In the genomic region with DNA sequence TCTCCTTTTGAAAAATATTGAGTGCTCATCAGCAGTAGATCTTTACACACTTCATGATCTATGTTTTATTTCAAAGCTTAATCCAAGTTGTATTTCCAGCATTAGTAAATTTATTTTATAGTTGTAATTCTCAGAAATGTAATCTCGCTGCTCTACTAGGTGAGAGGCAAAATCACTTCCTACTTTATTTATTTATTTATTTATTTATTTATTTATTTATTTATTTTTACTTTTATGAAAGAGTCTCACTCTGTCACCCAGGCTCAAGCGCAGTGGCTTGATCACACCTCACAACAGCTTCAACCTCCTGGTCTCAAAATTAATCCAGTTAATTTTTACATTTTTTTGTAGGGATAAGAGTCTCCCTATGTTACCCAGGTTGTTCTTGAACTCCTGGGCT, we compare ENCODE assay signal across 21 cellular contexts.
DNase-seq lines count a peak whose midpoint lies in the region; ATAC-seq, FAIRE-seq and TF ChIP-seq lines count a peak whose summit lies in the region.
"Had no signal": no experiment of that assay in that cellular context is flagged by ENCODE, and none has a peak within 500 bp of the region (broad histone marks: within the 10 kb centered on the region; RNA-seq: fewer than 3 reads in every experiment).

No MANE protein-coding gene starts in this region.

- H2BK120ac ChIP-seq in H1 (replicated peaks; ENCODE audit: low read depth, low read length), result no peak overlapping the region
- no peak overlapping the region for H2BK120ac ChIP-seq in neuronal stem cell (ENCODE audit: low read depth, low read length)

- H3K18ac ChIP-seq in H1 (ENCODE audit: extremely low read depth, low read length), result no peak overlapping the region
- H3K18ac ChIP-seq in neuronal stem cell (ENCODE audit: low read length), result no peak overlapping the region

- no peak overlapping the region for H3K4me3 ChIP-seq in HEK293 (ENCODE audit: low read depth, low read length)
- H3K4me3 ChIP-seq in H1 (ENCODE audit: extremely low read depth in 1 of 4, insufficient read depth in 2 of 4, low read depth in 3 of 4, low read length in 4 of 4), result no peak overlapping the region
- no peak overlapping the region for H3K4me3 ChIP-seq in neuronal stem cell (ENCODE audit: low read length in 2 of 2)
- H3K4me3 ChIP-seq: BLaER1 treated with 17β-estradiol and CSF1 and Interleukin-3, amounts not matched to agents 10 nM and 100 nM had no signal

- H4K5ac ChIP-seq in H1 (ENCODE audit: insufficient read length, low read depth, low read length), result no peak overlapping the region

- no peak for TF ChIP-seq EP300 in H1 (IDR thresholded peaks at IDR 0.05; ENCODE audit: borderline replicate concordance in 1 of 2, low read depth in 2 of 2, low read length in 2 of 2)

- H3K23ac ChIP-seq in H1 (ENCODE audit: insufficient read length) (no peak overlapping the region), neuronal stem cell (ENCODE audit: low read depth, low read length, poor library complexity) (no peak overlapping the region)

- no peaks in the 10 kb centered on the region for H4K20me1 ChIP-seq in H1 (replicated peaks in 1 of 2; ENCODE audit: control insufficient read depth in 1 of 2, insufficient read depth in 2 of 2, low read length in 2 of 2)
- H4K20me1 ChIP-seq: BLaER1 treated with 17β-estradiol and CSF1 and Interleukin-3, amounts not matched to agents 10 nM and 100 nM had no signal

- no peaks in the 10 kb centered on the region for H3K9me3 Mint-ChIP-seq in natural killer cell
- H3K9me3 Mint-ChIP-seq: CD4-positive, alpha-beta T cell; CD8-positive, alpha-beta T cell had no signal

- POLR2A ChIA-PET in HEK293 (lab: Yijun Ruan, JAX) (no interaction called here), H1 (lab: Charles Lee; ENCODE audit: partially characterized antibody) (no interaction called here), RWPE1 (lab: Yijun Ruan, JAX; ENCODE audit: low non-redundant PET) (no interaction called here)

- H2BK20ac ChIP-seq in H1 (ENCODE audit: low read length), result no peak overlapping the region

- no peak overlapping the region for H4K8ac ChIP-seq in H1 (ENCODE audit: extremely low read depth, insufficient read depth, low read length)
- H4K8ac ChIP-seq in neuronal stem cell (ENCODE audit: low read depth, low read length), result no peak overlapping the region

- H3K4ac ChIP-seq in H1 (replicated peaks; ENCODE audit: insufficient read length, low read depth, low read length), result no peak overlapping the region
- no peak overlapping the region for H3K4ac ChIP-seq in neuronal stem cell (ENCODE audit: low read length)

- H2AK5ac ChIP-seq in H1 (ENCODE audit: low read depth, low read length) (no peak overlapping the region), neuronal stem cell (ENCODE audit: low read depth, low read length) (no peak overlapping the region)

- H3K4me2 ChIP-seq in H1 (ENCODE audit: insufficient read depth in 1 of 2, low read depth in 2 of 2, low read length in 2 of 2) (no peak overlapping the region), neuronal stem cell (ENCODE audit: insufficient read depth, low read length, poor library complexity, severe bottlenecking) (no peak overlapping the region)
- H3K4me2 ChIP-seq: BLaER1 treated with 17β-estradiol and CSF1 and Interleukin-3, amounts not matched to agents 10 nM and 100 nM had no signal

- intact Hi-C loops in natural killer cell (cut with micrococcal nuclease), result no loop called here

- no peaks in the 10 kb centered on the region for H3K36me3 ChIP-seq in HEK293 (ENCODE audit: control insufficient read depth in 2 of 2, insufficient read depth in 1 of 2, low read length in 2 of 2)
- H3K36me3 ChIP-seq in H1 (ENCODE audit: control insufficient read depth in 2 of 4, insufficient read depth in 4 of 4, low read length in 3 of 4), result no peaks in the 10 kb centered on the region
- no peaks in the 10 kb centered on the region for H3K36me3 ChIP-seq in neuronal stem cell (replicated peaks in 1 of 2; ENCODE audit: control insufficient read depth in 2 of 2, insufficient read depth in 2 of 2, low read length in 2 of 2)
- H3K36me3 ChIP-seq: BLaER1 treated with 17β-estradiol and CSF1 and Interleukin-3, amounts not matched to agents 10 nM and 100 nM had no signal

- H3K27ac ChIP-seq in HEK293 (ENCODE audit: extremely low read depth, low read depth, low read length), result no peak overlapping the region
- no peak overlapping the region for H3K27ac ChIP-seq in H1 (ENCODE audit: low read depth, low read length)
- no peak overlapping the region for H3K27ac ChIP-seq in neuronal stem cell (replicated peaks; ENCODE audit: low read length)
- H3K27ac ChIP-seq in RWPE1, result no peak overlapping the region
- H3K27ac ChIP-seq: BLaER1 treated with 17β-estradiol and CSF1 and Interleukin-3, amounts not matched to agents 10 nM and 100 nM; C4-2B had no signal

- H2BK15ac ChIP-seq in H1 (ENCODE audit: low read length) (no peak overlapping the region), neuronal stem cell (ENCODE audit: low read length) (no peak overlapping the region)

- WGBS in H1 (ENCODE audit: extremely low coverage in 1 of 2, insufficient coverage in 1 of 2, insufficient read length in 1 of 2, insufficient replicate concordance in 2 of 2, low coverage in 1 of 2, low lambda C conversion rate in 2 of 2, missing lambda C conversion rate in 1 of 2), 2 experiments, result 96% methylated on average over 2 of the region's 2 CpGs; no CpG with 5 or more reads in 1 of the 2 experiments
- no CpG with 5 or more reads among the region's 2 CpGs for WGBS in neuronal stem cell (ENCODE audit: extremely low coverage in 2 of 2, insufficient read length in 2 of 2, insufficient replicate concordance in 1 of 2), 2 donors

- no peaks in the 10 kb centered on the region for H3K9me3 ChIP-seq in HEK293 (ENCODE audit: control insufficient read depth, insufficient read depth, low read depth, low read length)
- H3K9me3 ChIP-seq in H1 (ENCODE audit: insufficient read depth in 2 of 2, low read depth in 1 of 2, low read length in 1 of 2), result no peaks in the 10 kb centered on the region
- H3K9me3 ChIP-seq in neuronal stem cell (replicated peaks in 1 of 2; ENCODE audit: control insufficient read depth in 2 of 2, insufficient read depth in 1 of 2, low read depth in 1 of 2, low read length in 2 of 2), result no peaks in the 10 kb centered on the region
- H3K9me3 ChIP-seq: BLaER1 treated with 17β-estradiol and CSF1 and Interleukin-3, amounts not matched to agents 10 nM and 100 nM; Caco-2 had no signal

- H3K14ac ChIP-seq in H1 (ENCODE audit: insufficient read length), result no peak overlapping the region
- no peak overlapping the region for H3K14ac ChIP-seq in neuronal stem cell (ENCODE audit: low read length)

- H3K56ac ChIP-seq in H1 (replicated peaks; ENCODE audit: insufficient read length, low read depth, low read length), result no peak overlapping the region

- H3K9ac ChIP-seq in H1 (replicated peaks in 1 of 4; ENCODE audit: extremely low read depth in 1 of 4, low read depth in 3 of 4, low read length in 3 of 4), result no peak overlapping the region
- no peak overlapping the region for H3K9ac ChIP-seq in neuronal stem cell (ENCODE audit: low read depth, low read length, poor library complexity)
- H3K9ac ChIP-seq: BLaER1 treated with 17β-estradiol and CSF1 and Interleukin-3, amounts not matched to agents 10 nM and 100 nM had no signal

- H2BK5ac ChIP-seq in H1 (ENCODE audit: low read depth, low read length), result no peak overlapping the region
- H2BK5ac ChIP-seq in neuronal stem cell (ENCODE audit: low read length), result no peak overlapping the region

- no peak for FAIRE-seq in H1 (lab: Jason Lieb, UNC)
- FAIRE-seq: A204.1, D721Med, GM12891, GM19239 had no signal

- no peak for TF ChIP-seq RAD21 in H1 (IDR thresholded peaks at IDR 0.05 in 1 of 2, conservative IDR thresholded peaks at IDR 0.05 in 1 of 2; ENCODE audit: low read depth in 2 of 2, low read length in 2 of 2)

- no peaks in the 10 kb centered on the region for H3K23me2 ChIP-seq in H1 (ENCODE audit: low read depth, low read length)

- H3K79me1 ChIP-seq in H1 (ENCODE audit: low read depth, low read length), result no peaks in the 10 kb centered on the region
- no peaks in the 10 kb centered on the region for H3K79me1 ChIP-seq in neuronal stem cell (ENCODE audit: low read depth, low read length)

- H3K4me1 Mint-ChIP-seq in natural killer cell, result no peaks in the 10 kb centered on the region
- H3K4me1 Mint-ChIP-seq: B cell had no signal

- TF ChIP-seq CTCF in HEK293 (tag by site-specific recombination; IDR thresholded peaks at IDR 0.05), result no peak
- TF ChIP-seq CTCF in H1 (IDR thresholded peaks at IDR 0.05; ENCODE audit: control extremely low read depth in 1 of 3, insufficient read depth in 1 of 3, low read depth in 1 of 3, low read length in 3 of 3), result no peak
- TF ChIP-seq CTCF in natural killer cell (IDR thresholded peaks at IDR 0.05), result no peak
- no peak for TF ChIP-seq CTCF in RWPE1 (conservative IDR thresholded peaks at IDR 0.05; ENCODE audit: low read depth)

- CTCF ChIA-PET in HEK293 (lab: Yijun Ruan, JAX), result no interaction called here
- CTCF ChIA-PET in H1 (lab: Charles Lee; ENCODE audit: partially characterized antibody), result no interaction called here
- CTCF ChIA-PET in RWPE1 (lab: Yijun Ruan, JAX), result no interaction called here

- TF ChIP-seq POLR2A in H1 (IDR thresholded peaks at IDR 0.05; ENCODE audit: control extremely low read depth in 1 of 2, low read depth in 2 of 2, low read length in 2 of 2), result no peak

- ATAC-seq in natural killer cell (no peak), HG03196 (IDR thresholded peaks at IDR 0.05; ENCODE audit: unreplicated experiment) (no peak)
- ATAC-seq: CD8-positive, alpha-beta T cell had no signal

- H4K91ac ChIP-seq in H1 (replicated peaks; ENCODE audit: insufficient read length, low read length) (no peak overlapping the region), neuronal stem cell (ENCODE audit: low read depth, low read length, poor library complexity) (no peak overlapping the region)

- H3K4me1 ChIP-seq in HEK293 (ENCODE audit: control insufficient read depth, insufficient read depth, low read length) (no peaks in the 10 kb centered on the region), H1 (replicated peaks in 1 of 4; ENCODE audit: control insufficient read depth in 3 of 4, insufficient read depth in 4 of 4, low read length in 3 of 4) (no peaks in the 10 kb centered on the region), neuronal stem cell (ENCODE audit: control insufficient read depth in 2 of 2, insufficient read depth in 1 of 2, low read depth in 1 of 2, low read length in 2 of 2) (no peaks in the 10 kb centered on the region)
- H3K4me1 ChIP-seq: BLaER1 treated with 17β-estradiol and CSF1 and Interleukin-3, amounts not matched to agents 10 nM and 100 nM; Caco-2 had no signal

- H3K4me3 Mint-ChIP-seq in natural killer cell, result no peak overlapping the region
- H3K4me3 Mint-ChIP-seq: B cell; CD4-positive, alpha-beta T cell; CD8-positive, alpha-beta T cell had no signal

- H2AFZ ChIP-seq in H1 (ENCODE audit: low read length), result peak overlapping the region; percentile 82; the same call in 1 of the 2 replicates
- peak overlapping the region; percentile 11 for H2AFZ ChIP-seq in neuronal stem cell (ENCODE audit: low read length)

- no peak for DNase-seq in H1 (ENCODE audit: low read depth in 1 of 2, low spot score in 2 of 2)
- DNase-seq in neuronal stem cell (ENCODE audit: low spot score), result no peak
- no peak for DNase-seq in natural killer cell
- DNase-seq in RWPE1 (ENCODE audit: low spot score), result no peak
- DNase-seq: 8988T; AML-193; Caco-2; Calu3; CD4-positive, alpha-beta T cell; CD8-positive, alpha-beta T cell; DMS79 treated with DMSO at 0.1 percent for 48 hours; GF-D8 had no signal

- H3K27ac Mint-ChIP-seq in natural killer cell, result no peak overlapping the region
- H3K27ac Mint-ChIP-seq: B cell; CD4-positive, alpha-beta T cell; CD8-positive, alpha-beta T cell had no signal

- no peaks in the 10 kb centered on the region for H3K79me2 ChIP-seq in H1 (ENCODE audit: control insufficient read depth in 1 of 2, insufficient read depth in 2 of 2, low read length in 2 of 2)

- H3K27me3 ChIP-seq in H1 (replicated peaks in 1 of 4; ENCODE audit: control insufficient read depth in 3 of 4, extremely low read depth in 1 of 4, insufficient read depth in 3 of 4, low read length in 3 of 4), result no peaks in the 10 kb centered on the region
- no peaks in the 10 kb centered on the region for H3K27me3 ChIP-seq in neuronal stem cell (ENCODE audit: control insufficient read depth in 3 of 3, insufficient read depth in 3 of 3, low read depth in 1 of 3, low read length in 3 of 3)
- H3K27me3 ChIP-seq: BLaER1 treated with 17β-estradiol and CSF1 and Interleukin-3, amounts not matched to agents 10 nM and 100 nM had no signal

- H3K36me3 Mint-ChIP-seq in natural killer cell, result no peaks in the 10 kb centered on the region
- H3K36me3 Mint-ChIP-seq: CD8-positive, alpha-beta T cell had no signal

- no peaks in the 10 kb centered on the region for H3K27me3 Mint-ChIP-seq in natural killer cell (ENCODE audit: low read depth in 2 of 2)
- H3K27me3 Mint-ChIP-seq: B cell; CD4-positive, alpha-beta T cell had no signal

- H2BK12ac ChIP-seq in H1 (ENCODE audit: low read depth, low read length) (no peak overlapping the region), neuronal stem cell (ENCODE audit: low read length) (no peak overlapping the region)
